Comparison of ENCODE assay signal across 11 cellular contexts in genomic region chr19:40009674-40010073, GRCh38. TPM values are rescaled to one million over a fixed set of nuclear protein-coding genes. Genes with fewer than 3 reads are reported as not detected.
"Had no signal": no experiment of that assay in that cellular context is flagged by ENCODE, and none has a peak within 500 bp of the region (broad histone marks: within the 10 kb centered on the region; RNA-seq: fewer than 3 reads in every experiment).

No MANE protein-coding gene starts in this region.

- DNase-seq: H9, HCEC 1CT, HFFc6, IMR-90, KBM-7 had no signal

- H2AFZ ChIP-seq: GM23338 had no signal

- H3K27ac ChIP-seq: KMS-11 had no signal

- H3K9ac ChIP-seq: KMS-11 had no signal

- H3K4me3 ChIP-seq: GM23338 had no signal

- FAIRE-seq: H1, H54, HTR-8/SVneo had no signal

- ATAC-seq: GM23338 had no signal

- H3K4me2 ChIP-seq: GM23338, KMS-11 had no signal

RNA-seq across cellular contexts. Expression of gene ZNF546, which starts 12.8 kb away (rescaled TPM):
- total RNA-seq: HT-29 had no signal
